In genomic region chr15:28937271-28937670, GRCh38 we compare ENCODE assay signal across 18 cellular contexts. TPM values are rescaled to one million over a fixed set of nuclear protein-coding genes. Genes with fewer than 3 reads are reported as not detected.
DNase-seq lines count a peak whose midpoint lies in the region; ATAC-seq lines count a peak whose summit lies in the region.
"Had no signal": no experiment of that assay in that cellular context is flagged by ENCODE, and none has a peak within 500 bp of the region (broad histone marks: within the 10 kb centered on the region; RNA-seq: fewer than 3 reads in every experiment).

No MANE protein-coding gene starts in this region.

- H3K27me3 Mint-ChIP-seq in activated T-helper 2 cell treated with anti-CD3 and anti-CD28 coated beads, Interferon-gamma antibody, Interleukin-2, Interleukin-4, amounts not matched to agents 10 μg/mL and 5 μg/mL and 100 μg/mL, durations not matched to agents 14 hours and 24 hours and 36 hours (ENCODE audit: low read depth), result no peaks in the 10 kb centered on the region
- no peaks in the 10 kb centered on the region for H3K27me3 Mint-ChIP-seq in naive thymus-derived CD8-positive, alpha-beta T cell
- H3K27me3 Mint-ChIP-seq: stimulated activated naive B cell treated with anti-CD40 and anti-IgM and Interleukin-4, amounts not matched to agents 10 μg/mL and 1 μg/mL and 100 μg/mL, for 72 hours had no signal

- peak overlapping the region; percentile 68 for H3K27ac Mint-ChIP-seq in activated T-helper 2 cell treated with anti-CD3 and anti-CD28 coated beads, Interferon-gamma antibody, Interleukin-2, Interleukin-4, amounts not matched to agents 10 μg/mL and 5 μg/mL and 100 μg/mL, durations not matched to agents 14 hours and 24 hours and 36 hours
- H3K27ac Mint-ChIP-seq in naive thymus-derived CD8-positive, alpha-beta T cell, result peak overlapping the region; percentile 87 to 97 (median 97)
- H3K27ac Mint-ChIP-seq: neural progenitor cell; stimulated activated naive B cell treated with anti-CD40 and anti-IgM and Interleukin-4, amounts not matched to agents 10 μg/mL and 1 μg/mL and 100 μg/mL, for 72 hours had no signal

- no peak overlapping the region for H3K4me3 ChIP-seq in BLaER1
- H3K4me3 ChIP-seq in BLaER1 treated with 17β-estradiol and CSF1 and Interleukin-3, amounts not matched to agents 10 nM and 100 nM, result no peak overlapping the region
- H3K4me3 ChIP-seq: neural progenitor cell, prostate gland, transverse colon had no signal

- no peak for ATAC-seq in naive thymus-derived CD8-positive, alpha-beta T cell
- ATAC-seq in HG03460 (IDR thresholded peaks at IDR 0.05; ENCODE audit: unreplicated experiment), result no peak
- ATAC-seq: stimulated activated naive B cell treated with anti-CD40 and anti-IgM and Interleukin-4, amounts not matched to agents 10 μg/mL and 1 μg/mL and 100 μg/mL, for 72 hours had no signal

- peaks cover 38% of the 10 kb centered on the region for H3K4me1 Mint-ChIP-seq in activated T-helper 2 cell treated with anti-CD3 and anti-CD28 coated beads, Interferon-gamma antibody, Interleukin-2, Interleukin-4, amounts not matched to agents 10 μg/mL and 5 μg/mL and 100 μg/mL, durations not matched to agents 14 hours and 24 hours and 36 hours (ENCODE audit: low read depth)
- H3K4me1 Mint-ChIP-seq in naive thymus-derived CD8-positive, alpha-beta T cell, result peaks cover 58 to 96% (median 96%) of the 10 kb centered on the region in 4 donors

- no peak overlapping the region for H3K9ac ChIP-seq in BLaER1
- peak overlapping the region in 1 of 11 experiments; percentile 71; a peak in 2 of 22 replicates for H3K9ac ChIP-seq in BLaER1 treated with 17β-estradiol and CSF1 and Interleukin-3, amounts not matched to agents 10 nM and 100 nM
- H3K9ac ChIP-seq: neural progenitor cell had no signal

- H3K9me3 ChIP-seq in BLaER1, result peaks cover 11% of the 10 kb centered on the region
- peaks cover 9 to 23% (median 16%) of the 10 kb centered on the region in 11 experiments; a peak in 19 of 22 replicates for H3K9me3 ChIP-seq in BLaER1 treated with 17β-estradiol and CSF1 and Interleukin-3, amounts not matched to agents 10 nM and 100 nM (replicated peaks in 1 of 11)
- H3K9me3 ChIP-seq: prostate gland, transverse colon had no signal

- H3K27me3 ChIP-seq in BLaER1, result no peaks in the 10 kb centered on the region
- H3K27me3 ChIP-seq in BLaER1 treated with 17β-estradiol and CSF1 and Interleukin-3, amounts not matched to agents 10 nM and 100 nM, result peaks cover 0 to 84% (median 0%) of the 10 kb centered on the region in 11 experiments; a peak in 8 of 22 replicates
- H3K27me3 ChIP-seq: neural progenitor cell, transverse colon had no signal

- peaks cover 15% of the 10 kb centered on the region for H4K20me1 ChIP-seq in BLaER1
- peaks cover 0 to 95% (median 53%) of the 10 kb centered on the region in 11 experiments; a peak in 15 of 22 replicates for H4K20me1 ChIP-seq in BLaER1 treated with 17β-estradiol and CSF1 and Interleukin-3, amounts not matched to agents 10 nM and 100 nM

- H3K27ac ChIP-seq in BLaER1, result peak overlapping the region; percentile 62
- peak overlapping the region in 3 of 11 experiments; percentile 61 to 84 (median 65); a peak in 6 of 22 replicates for H3K27ac ChIP-seq in BLaER1 treated with 17β-estradiol and CSF1 and Interleukin-3, amounts not matched to agents 10 nM and 100 nM
- H3K27ac ChIP-seq: HL-60, neural progenitor cell, prostate gland, transverse colon had no signal

- H3K36me3 Mint-ChIP-seq in activated T-helper 2 cell treated with anti-CD3 and anti-CD28 coated beads, Interferon-gamma antibody, Interleukin-2, Interleukin-4, amounts not matched to agents 10 μg/mL and 5 μg/mL and 100 μg/mL, durations not matched to agents 14 hours and 24 hours and 36 hours (ENCODE audit: low read depth), result no peaks in the 10 kb centered on the region
- peaks cover 0 to 16% (median 10%) of the 10 kb centered on the region in 3 donors for H3K36me3 Mint-ChIP-seq in naive thymus-derived CD8-positive, alpha-beta T cell
- H3K36me3 Mint-ChIP-seq: stimulated activated naive B cell treated with anti-CD40 and anti-IgM and Interleukin-4, amounts not matched to agents 10 μg/mL and 1 μg/mL and 100 μg/mL, for 72 hours had no signal

- intact Hi-C loops in activated T-helper 2 cell treated with anti-CD3 and anti-CD28 coated beads, Interferon-gamma antibody, Interleukin-2, Interleukin-4, amounts not matched to agents 10 μg/mL and 5 μg/mL and 100 μg/mL, durations not matched to agents 14 hours and 24 hours and 36 hours (cut with micrococcal nuclease), result loop anchor here (5.0 kb wide), 1 partner anchor 35 kb away; no protein-coding TSS in a partner anchor

- no peaks in the 10 kb centered on the region for H3K9me3 Mint-ChIP-seq in activated T-helper 2 cell treated with anti-CD3 and anti-CD28 coated beads, Interferon-gamma antibody, Interleukin-2, Interleukin-4, amounts not matched to agents 10 μg/mL and 5 μg/mL and 100 μg/mL, durations not matched to agents 14 hours and 24 hours and 36 hours
- H3K9me3 Mint-ChIP-seq in naive thymus-derived CD8-positive, alpha-beta T cell, result peaks cover 0 to 5% (median 0%) of the 10 kb centered on the region in 9 donors

- peaks cover 11% of the 10 kb centered on the region for H3K36me3 ChIP-seq in BLaER1
- H3K36me3 ChIP-seq in BLaER1 treated with 17β-estradiol and CSF1 and Interleukin-3, amounts not matched to agents 10 nM and 100 nM, result peaks cover 0 to 6% (median 0%) of the 10 kb centered on the region in 11 experiments; a peak in 1 of 22 replicates
- H3K36me3 ChIP-seq: neural progenitor cell, prostate gland, transverse colon had no signal

- DNase-seq in activated T-helper 2 cell treated with anti-CD3 and anti-CD28 coated beads, Interferon-gamma antibody, Interleukin-2, Interleukin-4, amounts not matched to agents 10 μg/mL and 5 μg/mL and 100 μg/mL, durations not matched to agents 14 hours and 24 hours and 36 hours (ENCODE audit: low spot score), result no peak
- DNase-seq in naive thymus-derived CD8-positive, alpha-beta T cell, result peak in 1 of 10 donors; percentile 37
- DNase-seq in AG20443 (ENCODE audit: low spot score) (no peak), NCI-H510A (lab: John Stamatoyannopoulos, UW) (no peak)
- DNase-seq: amniotic stem cell; NCI-H1436 treated with DMSO at 0.1 percent for 48 hours; NCI-H2171; NCI-H69; stimulated activated CD4-positive, alpha-beta T cell treated with anti-CD3 and anti-CD28 coated beads, Interleukin-1b, Interleukin-23, amount 100 ng/mL, for 48 hours; stimulated activated naive B cell treated with anti-CD40 and anti-IgM and Interleukin-4, amounts not matched to agents 10 μg/mL and 1 μg/mL and 100 μg/mL, for 72 hours; transverse colon had no signal

- POLR2A ChIA-PET in naive thymus-derived CD8-positive, alpha-beta T cell (lab: Charles Lee), result interaction anchor here (0.7 to 4.2 kb wide), 14 partner anchors 12 to 53 kb away, joined by 3 to 18 read pairs (median 4); partner anchors contain the start of gene APBA2

- H3K4me3 Mint-ChIP-seq in activated T-helper 2 cell treated with anti-CD3 and anti-CD28 coated beads, Interferon-gamma antibody, Interleukin-2, Interleukin-4, amounts not matched to agents 10 μg/mL and 5 μg/mL and 100 μg/mL, durations not matched to agents 14 hours and 24 hours and 36 hours (ENCODE audit: low read depth), result peak overlapping the region; percentile 40
- peak overlapping the region; percentile 65 to 89 (median 82) for H3K4me3 Mint-ChIP-seq in naive thymus-derived CD8-positive, alpha-beta T cell
- H3K4me3 Mint-ChIP-seq: neural progenitor cell; stimulated activated naive B cell treated with anti-CD40 and anti-IgM and Interleukin-4, amounts not matched to agents 10 μg/mL and 1 μg/mL and 100 μg/mL, for 72 hours had no signal

- H3K4me2 ChIP-seq in BLaER1, result peak overlapping the region; percentile 74
- H3K4me2 ChIP-seq in BLaER1 treated with 17β-estradiol and CSF1 and Interleukin-3, amounts not matched to agents 10 nM and 100 nM, result peak overlapping the region in 9 of 11 experiments; percentile 60 to 84 (median 76); a peak in 19 of 22 replicates
- H3K4me2 ChIP-seq: neural progenitor cell had no signal

- H3K4me1 ChIP-seq in BLaER1, result peaks cover 86% of the 10 kb centered on the region
- peaks cover 19 to 76% (median 58%) of the 10 kb centered on the region in 10 experiments for H3K4me1 ChIP-seq in BLaER1 treated with 17β-estradiol and CSF1 and Interleukin-3, amounts not matched to agents 10 nM and 100 nM
- H3K4me1 ChIP-seq: neural progenitor cell, prostate gland, transverse colon had no signal

RNA-seq across cellular contexts. Expression of gene APBA2, which starts 51.5 kb away (rescaled TPM):
- total RNA-seq in activated T-helper 2 cell treated with anti-CD3 and anti-CD28 coated beads, Interferon-gamma antibody, Interleukin-2, Interleukin-4, amounts not matched to agents 10 μg/mL and 5 μg/mL and 100 μg/mL, durations not matched to agents 14 hours and 24 hours and 36 hours, result 1.1 and 1.2 TPM in 2 replicates
- 100 to 1,000 TPM; 206 to 216 TPM for total RNA-seq in naive thymus-derived CD8-positive, alpha-beta T cell
- 100 to 1,000 TPM in 1 of 3 donors, 10 to 100 TPM in 2; 75.5 to 164 (median 95.1) TPM for polyA plus RNA-seq in naive thymus-derived CD8-positive, alpha-beta T cell
- total RNA-seq: MCF 10A had no signal

Comparison
In these comparisons a context has a peak if more than half of its experiments do, and no peak if none do; other contexts are left out.
1. RNA of gene APBA2, which starts 51.5 kb away (total RNA-seq): 206 to 216 TPM in naive thymus-derived CD8-positive, alpha-beta T cell; 1.1 to 1.2 TPM in activated T-helper 2 cell treated with anti-CD3 and anti-CD28 coated beads, Interferon-gamma antibody, Interleukin-2, Interleukin-4, amounts not matched to agents 10 μg/mL and 5 μg/mL and 100 μg/mL, durations not matched to agents 14 hours and 24 hours and 36 hours; every median in the first group is over 10 times any median in the second.